8 cellular contexts compared by ENCODE assay signal in genomic region chr2:47034973-47035609, GRCh38.
DNase-seq lines count a peak whose midpoint lies in the region; ATAC-seq and TF ChIP-seq lines count a peak whose summit lies in the region.

No MANE protein-coding gene starts in this region.

- H3K27ac ChIP-seq in AG04450 (ENCODE audit: low read depth, low read length) (peak overlapping the region; percentile 100), OCI-LY7 (ENCODE audit: low read depth, low read length, poor library complexity, severe bottlenecking) (no peak overlapping the region), endodermal cell (ENCODE audit: low read depth, low read length) (peak overlapping the region; percentile 98)
- H3K27ac ChIP-seq in CD8-positive, alpha-beta memory T cell (ENCODE audit: low read depth, low read length), result no peak overlapping the region

- no peak overlapping the region for H3K4me3 Mint-ChIP-seq in endodermal cell
- no peak overlapping the region for H3K4me3 Mint-ChIP-seq in neural crest cell
- H3K4me3 Mint-ChIP-seq in CD8-positive, alpha-beta memory T cell, result no peak overlapping the region

- H3K36me3 ChIP-seq in OCI-LY7 (ENCODE audit: insufficient read depth, low read length) (peaks cover 81% of the 10 kb centered on the region), endodermal cell (ENCODE audit: control insufficient read depth, insufficient read depth, low read length) (peaks cover 3% of the 10 kb centered on the region)
- peaks cover 6% of the 10 kb centered on the region for H3K36me3 ChIP-seq in CD8-positive, alpha-beta memory T cell (ENCODE audit: insufficient read depth, low read length)

- H3K4me1 ChIP-seq in OCI-LY7 (ENCODE audit: insufficient read depth, low read length, poor library complexity, severe bottlenecking), result peaks cover 4% of the 10 kb centered on the region
- H3K4me1 ChIP-seq in endodermal cell (ENCODE audit: control insufficient read depth, insufficient read depth, low read length), result peaks cover 43% of the 10 kb centered on the region
- no peaks in the 10 kb centered on the region for H3K4me1 ChIP-seq in CD8-positive, alpha-beta memory T cell (ENCODE audit: insufficient read depth, low read length)

- H3K9me2 ChIP-seq in OCI-LY7 (ENCODE audit: insufficient read depth, low read length), result no peaks in the 10 kb centered on the region

- CTCF ChIA-PET in AG04450 (lab: Charles Lee), result no interaction called here
- CTCF ChIA-PET in OCI-LY7 (lab: Charles Lee; ENCODE audit: unreplicated experiment), result no interaction called here
- CTCF ChIA-PET in CD8-positive, alpha-beta memory T cell (lab: Charles Lee), result no interaction called here

- POLR2A ChIA-PET in AG04450 (lab: Yijun Ruan, JAX), result interaction anchor here (1.7 kb wide), 1 partner anchor 21 kb away, joined by 4 read pairs; no protein-coding TSS in a partner anchor
- POLR2A ChIA-PET in OCI-LY7 (lab: Charles Lee), result no interaction called here
- POLR2A ChIA-PET in CD8-positive, alpha-beta memory T cell (lab: Charles Lee), result no interaction called here

- H3K4me1 Mint-ChIP-seq in endodermal cell, result peaks cover 41% of the 10 kb centered on the region
- H3K4me1 Mint-ChIP-seq in neural crest cell, result peaks cover 43% of the 10 kb centered on the region
- H3K4me1 Mint-ChIP-seq in CD8-positive, alpha-beta memory T cell, result peaks cover 6 to 8% (median 6%) of the 10 kb centered on the region in 3 donors

- intact Hi-C loops in OCI-LY7 (cut with micrococcal nuclease; ENCODE audit: unreplicated experiment), result no loop called here

- H3K4me3 ChIP-seq in AG04450 (ENCODE audit: low read depth, low read length) (no peak overlapping the region), OCI-LY7 (ENCODE audit: low read depth, low read length, poor library complexity, severe bottlenecking) (no peak overlapping the region), endodermal cell (ENCODE audit: low read length) (no peak overlapping the region)
- H3K4me3 ChIP-seq in CD8-positive, alpha-beta memory T cell (ENCODE audit: low read length), result no peak overlapping the region

- H3K27ac Mint-ChIP-seq in endodermal cell (peak overlapping the region; percentile 97), neural crest cell (ENCODE audit: unreplicated experiment) (peak overlapping the region; percentile 98)
- H3K27ac Mint-ChIP-seq in CD8-positive, alpha-beta memory T cell, result peak overlapping the region in 3 of 8 donors; percentile 25 to 77 (median 61)

- ATAC-seq in GM21717 (IDR thresholded peaks at IDR 0.05; ENCODE audit: unreplicated experiment) (peak; percentile 62), GM19324 (IDR thresholded peaks at IDR 0.05; ENCODE audit: low FRiP score, unreplicated experiment) (no peak)

- WGBS in endodermal cell (ENCODE audit: insufficient coverage in 1 of 2, insufficient read length in 1 of 2), 2 experiments, result 60% methylated on average over 8 to 10 of the region's 10 CpGs

- H3K27me3 Mint-ChIP-seq in endodermal cell (ENCODE audit: insufficient read depth), result no peaks in the 10 kb centered on the region
- H3K27me3 Mint-ChIP-seq in neural crest cell (ENCODE audit: low read depth), result no peaks in the 10 kb centered on the region
- no peaks in the 10 kb centered on the region for H3K27me3 Mint-ChIP-seq in CD8-positive, alpha-beta memory T cell

- H3K36me3 Mint-ChIP-seq in endodermal cell (ENCODE audit: low read depth) (peaks cover 2% of the 10 kb centered on the region), neural crest cell (ENCODE audit: low read depth) (no peaks in the 10 kb centered on the region)
- peaks cover 0 to 89% (median 12%) of the 10 kb centered on the region in 3 donors for H3K36me3 Mint-ChIP-seq in CD8-positive, alpha-beta memory T cell

- H3K79me2 ChIP-seq in OCI-LY7 (ENCODE audit: insufficient read depth, low read depth, low read length), result no peaks in the 10 kb centered on the region

- H3K9me3 ChIP-seq in AG04450 (ENCODE audit: control insufficient read depth, insufficient read depth, low read length) (no peaks in the 10 kb centered on the region; the same call in 1 of the 2 replicates), OCI-LY7 (ENCODE audit: low read length) (no peaks in the 10 kb centered on the region), endodermal cell (ENCODE audit: control insufficient read depth, low read length) (no peaks in the 10 kb centered on the region)
- H3K9me3 ChIP-seq in CD8-positive, alpha-beta memory T cell (ENCODE audit: low read length), result no peaks in the 10 kb centered on the region

- H3K27me3 ChIP-seq in AG04450 (ENCODE audit: control insufficient read depth, insufficient read depth, low read length), result no peaks in the 10 kb centered on the region
- H3K27me3 ChIP-seq in endodermal cell (ENCODE audit: control insufficient read depth, insufficient read depth, low read length, poor library complexity, severe bottlenecking), result no peaks in the 10 kb centered on the region
- no peaks in the 10 kb centered on the region for H3K27me3 ChIP-seq in CD8-positive, alpha-beta memory T cell (ENCODE audit: insufficient read depth, low read length, poor library complexity, severe bottlenecking)

- TF ChIP-seq CTCF in AG04450 (IDR thresholded peaks at IDR 0.05; ENCODE audit: low read depth, low read length) (no peak), OCI-LY7 (conservative IDR thresholded peaks at IDR 0.05; ENCODE audit: low read length) (no peak), endodermal cell (conservative IDR thresholded peaks at IDR 0.05) (no peak), neural crest cell (conservative IDR thresholded peaks at IDR 0.05) (no peak)

- H3K9me3 Mint-ChIP-seq in endodermal cell (no peaks in the 10 kb centered on the region), neural crest cell (no peaks in the 10 kb centered on the region)
- no peaks in the 10 kb centered on the region for H3K9me3 Mint-ChIP-seq in CD8-positive, alpha-beta memory T cell

- DNase-seq in AG04450 (ENCODE audit: low read depth, low spot score) (no peak), OCI-LY7 (ENCODE audit: low spot score) (peak; percentile 17), endodermal cell (peak; percentile 78), neural crest cell (ENCODE audit: low read depth, low spot score) (no peak), NCI-H774 (lab: John Stamatoyannopoulos, UW) (no peak)
- no peak for DNase-seq in CD8-positive, alpha-beta memory T cell

- peak overlapping the region; percentile 93 for H3K9ac ChIP-seq in endodermal cell (ENCODE audit: extremely low read depth, low read length, poor library complexity, severe bottlenecking)

- no peak overlapping the region for H3K4me2 ChIP-seq in OCI-LY7 (ENCODE audit: low read length)

- BruUV-seq in OCI-LY7 (replicated peaks; lab: Mats Ljungman, UMichigan), result no TSS peak

- no peaks in the 10 kb centered on the region for H4K20me1 ChIP-seq in OCI-LY7 (ENCODE audit: insufficient read depth, low read length)

- no peak overlapping the region for H2AFZ ChIP-seq in OCI-LY7 (ENCODE audit: low read length)

Comparison
In these comparisons a context has a peak if more than half of its experiments do, and no peak if none do; other contexts are left out.
1. DNase-seq: peak in OCI-LY7 (single experiment) and endodermal cell (single experiment); none in AG04450 (single experiment), neural crest cell (single experiment), CD8-positive, alpha-beta memory T cell (0 of 5) and NCI-H774 (single experiment).
2. H3K27ac ChIP-seq: peak in AG04450 (single experiment) and endodermal cell (single experiment); none in OCI-LY7 (single experiment) and CD8-positive, alpha-beta memory T cell (single experiment).